ENCODE assay signal across 19 cellular contexts in the genomic region with DNA sequence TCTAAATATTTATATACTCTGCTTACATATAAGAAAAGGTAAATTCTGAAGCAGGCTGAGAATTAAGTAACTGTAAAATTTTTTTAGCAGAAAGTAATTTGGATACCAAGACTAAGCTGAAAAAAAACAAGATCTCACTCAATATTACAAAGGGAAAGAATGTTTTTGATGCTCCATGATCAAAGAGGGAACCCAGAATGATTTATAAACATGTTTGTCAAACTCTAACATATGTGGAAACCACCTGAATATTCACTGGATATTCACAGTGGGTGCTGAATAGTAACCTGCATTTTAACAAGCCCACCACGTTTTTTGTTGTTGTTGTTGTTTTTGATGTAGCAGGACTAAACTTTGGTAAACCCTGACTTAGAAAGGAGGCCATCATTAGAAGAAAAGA.
"Had no signal": no experiment of that assay in that cellular context is flagged by ENCODE, and none has a peak within 500 bp of the region (broad histone marks: within the 10 kb centered on the region; RNA-seq: fewer than 3 reads in every experiment).

No MANE protein-coding gene starts in this region.

- H3K9me3 Mint-ChIP-seq: nephron had no signal

- H3K27me3 ChIP-seq: ovary, sigmoid colon, testis, tibial nerve, upper lobe of left lung had no signal

- DNase-seq: dorsolateral prefrontal cortex; effector CD4-positive, alpha-beta T cell; left ventricle myocardium superior; lower lobe of right lung; occipital lobe; ovary; posterior cingulate gyrus; psoas muscle; right cardiac atrium; sigmoid colon; stimulated activated CD4-positive, alpha-beta T cell treated with anti-CD3 and anti-CD28 coated beads, Interleukin-2, amount 100 ng/mL, for 24 hours; stimulated activated CD4-positive, alpha-beta T cell treated with anti-CD3 and anti-CD28 coated beads, Interleukin-4, amount 100 ng/mL, for 24 hours; stimulated activated naive CD8-positive, alpha-beta T cell treated with anti-CD3 and anti-CD28 coated beads, Interleukin-15, Interleukin-2, amounts not matched to agents 100 U/mL and 50 U/mL, for 24 hours; substantia nigra; testis; upper lobe of left lung had no signal

- H3K4me1 ChIP-seq: lower lobe of right lung, psoas muscle, sigmoid colon, tibial nerve, upper lobe of left lung had no signal

- H3K27ac ChIP-seq: dorsolateral prefrontal cortex, lower lobe of right lung, ovary, psoas muscle, sigmoid colon, testis, tibial nerve, upper lobe of left lung had no signal

- H3K4me1 Mint-ChIP-seq: stimulated activated memory B cell treated with anti-CD40 and anti-IgM and Interleukin-4, amounts not matched to agents 10 μg/mL and 1 μg/mL and 100 μg/mL, for 72 hours had no signal

- H3K36me3 ChIP-seq: lower lobe of right lung, ovary, sigmoid colon, tibial nerve, upper lobe of left lung had no signal

- H3K4me3 Mint-ChIP-seq: nephron; stimulated activated memory B cell treated with anti-CD40 and anti-IgM and Interleukin-4, amounts not matched to agents 10 μg/mL and 1 μg/mL and 100 μg/mL, for 72 hours had no signal

- H3K4me3 ChIP-seq: dorsolateral prefrontal cortex, lower lobe of right lung, ovary, psoas muscle, sigmoid colon, testis, tibial nerve, upper lobe of left lung had no signal

- ATAC-seq: left ventricle myocardium superior; lower lobe of right lung; psoas muscle; right cardiac atrium; stimulated activated memory B cell treated with anti-CD40 and anti-IgM and Interleukin-4, amounts not matched to agents 10 μg/mL and 1 μg/mL and 100 μg/mL, for 72 hours; stimulated activated naive CD8-positive, alpha-beta T cell treated with anti-CD3 and anti-CD28 coated beads, Interleukin-15, Interleukin-2, amounts not matched to agents 100 U/mL and 50 U/mL, for 24 hours had no signal

- H3K27ac Mint-ChIP-seq: nephron; stimulated activated memory B cell treated with anti-CD40 and anti-IgM and Interleukin-4, amounts not matched to agents 10 μg/mL and 1 μg/mL and 100 μg/mL, for 72 hours had no signal

- H3K36me3 Mint-ChIP-seq: stimulated activated memory B cell treated with anti-CD40 and anti-IgM and Interleukin-4, amounts not matched to agents 10 μg/mL and 1 μg/mL and 100 μg/mL, for 72 hours had no signal

- H3K9me3 ChIP-seq: lower lobe of right lung, ovary, psoas muscle, sigmoid colon, testis, tibial nerve, upper lobe of left lung had no signal
